In the genomic region with DNA sequence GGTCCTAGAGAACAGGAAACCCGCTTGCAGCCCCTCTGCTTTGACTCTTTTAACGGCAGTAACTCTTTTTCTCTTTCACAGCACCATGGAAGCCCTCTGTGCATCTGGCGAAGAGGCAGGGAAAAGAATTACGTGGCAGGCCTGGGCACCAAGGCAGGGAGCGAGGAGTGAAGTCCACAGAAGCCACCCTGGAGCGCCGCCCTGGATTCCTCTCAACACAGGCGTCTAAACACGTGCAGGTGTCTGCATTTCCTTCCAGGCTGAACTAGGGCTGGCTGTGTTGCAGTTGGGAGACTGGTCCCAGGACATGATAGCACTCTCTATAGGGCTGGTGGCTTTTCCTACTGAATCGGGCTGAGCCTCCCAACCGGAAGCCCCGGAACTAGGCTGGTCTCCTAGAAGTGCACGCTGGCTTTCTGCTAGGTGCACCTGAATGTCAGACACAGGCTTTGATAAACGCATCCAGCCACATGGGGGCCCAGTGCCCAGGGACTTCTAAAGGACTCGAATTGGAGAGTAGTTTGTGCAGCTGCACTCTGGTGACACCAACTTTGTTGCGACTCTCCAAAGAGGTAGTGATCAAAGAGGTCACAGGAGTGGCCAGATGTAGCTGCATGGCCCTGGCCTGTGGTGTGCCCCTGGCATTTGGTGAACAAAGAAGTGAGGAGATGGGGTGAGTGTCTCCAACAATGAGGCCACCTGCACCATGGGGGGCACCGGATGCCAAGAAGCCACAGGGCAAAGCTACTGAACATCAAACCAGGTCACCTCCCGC, we compare ENCODE assay signal across 21 cellular contexts. TPM values are rescaled to one million over a fixed set of nuclear protein-coding genes. Genes with fewer than 3 reads are reported as not detected.
DNase-seq lines count a peak whose midpoint lies in the region; ATAC-seq and TF ChIP-seq lines count a peak whose summit lies in the region.
"Had no signal": no experiment of that assay in that cellular context is flagged by ENCODE, and none has a peak within 500 bp of the region (broad histone marks: within the 10 kb centered on the region; RNA-seq: fewer than 3 reads in every experiment).

No MANE protein-coding gene starts in this region.

- intact Hi-C loops in Right ventricle myocardium superior (cut with DNase I) = no loop called here
- intact Hi-C loops in cardiac septum (cut with DNase I) = no loop called here
- intact Hi-C loops in stomach (cut with DNase I; ENCODE audit: low total_unique reads) = no loop called here

- H3K9me3 ChIP-seq in OCI-LY1 (ENCODE audit: low read length) (no peaks in the 10 kb centered on the region), stomach (no peaks in the 10 kb centered on the region)
- H3K9me3 ChIP-seq: breast epithelium, uterus had no signal

- no peaks in the 10 kb centered on the region for H4K20me1 ChIP-seq in OCI-LY1 (ENCODE audit: insufficient read depth, low read length)

- no peaks in the 10 kb centered on the region for H3K9me3 Mint-ChIP-seq in stimulated activated memory B cell treated with anti-CD40 and anti-IgM and Interleukin-4, amounts not matched to agents 10 μg/mL and 1 μg/mL and 100 μg/mL, for 72 hours
- H3K9me3 Mint-ChIP-seq: activated CD4-positive, alpha-beta memory T cell treated with anti-CD3 and anti-CD28 coated beads for 36 hours; IgD-negative memory B cell; T-helper 2 cell treated with Interferon-gamma antibody and Interleukin-4, amounts not matched to agents 5 μg/mL and 100 μg/mL, for 36 hours had no signal

- H3K4me3 Mint-ChIP-seq in stimulated activated memory B cell treated with anti-CD40 and anti-IgM and Interleukin-4, amounts not matched to agents 10 μg/mL and 1 μg/mL and 100 μg/mL, for 72 hours = no peak overlapping the region
- H3K4me3 Mint-ChIP-seq: activated CD4-positive, alpha-beta memory T cell treated with anti-CD3 and anti-CD28 coated beads for 36 hours; IgD-negative memory B cell; T-helper 2 cell treated with Interferon-gamma antibody and Interleukin-4, amounts not matched to agents 5 μg/mL and 100 μg/mL, for 36 hours had no signal

- H3K36me3 ChIP-seq in OCI-LY1 (ENCODE audit: insufficient read depth, low read length) = no peaks in the 10 kb centered on the region
- no peaks in the 10 kb centered on the region for H3K36me3 ChIP-seq in stomach
- H3K36me3 ChIP-seq: breast epithelium, uterus had no signal

- H3K4me3 ChIP-seq in OCI-LY1 (ENCODE audit: low read depth, low read length, poor library complexity, severe bottlenecking) (no peak overlapping the region), stomach (no peak overlapping the region)
- H3K4me3 ChIP-seq: breast epithelium, uterus had no signal

- H3K4me1 ChIP-seq in OCI-LY1 (ENCODE audit: insufficient read depth, low read length, severe bottlenecking) = no peaks in the 10 kb centered on the region
- no peaks in the 10 kb centered on the region for H3K4me1 ChIP-seq in stomach
- H3K4me1 ChIP-seq: breast epithelium, uterus had no signal

- no peaks in the 10 kb centered on the region for H3K4me1 Mint-ChIP-seq in stimulated activated memory B cell treated with anti-CD40 and anti-IgM and Interleukin-4, amounts not matched to agents 10 μg/mL and 1 μg/mL and 100 μg/mL, for 72 hours
- H3K4me1 Mint-ChIP-seq: IgD-negative memory B cell had no signal

- TF ChIP-seq EP300 in stomach (IDR thresholded peaks at IDR 0.05) = no peak

- no peak overlapping the region for H3K9ac ChIP-seq in OCI-LY1 (ENCODE audit: low read length)

- no peaks in the 10 kb centered on the region for H3K36me3 Mint-ChIP-seq in stimulated activated memory B cell treated with anti-CD40 and anti-IgM and Interleukin-4, amounts not matched to agents 10 μg/mL and 1 μg/mL and 100 μg/mL, for 72 hours
- H3K36me3 Mint-ChIP-seq: activated CD4-positive, alpha-beta memory T cell treated with anti-CD3 and anti-CD28 coated beads for 36 hours; IgD-negative memory B cell had no signal

- H3K27ac Mint-ChIP-seq in stimulated activated memory B cell treated with anti-CD40 and anti-IgM and Interleukin-4, amounts not matched to agents 10 μg/mL and 1 μg/mL and 100 μg/mL, for 72 hours = no peak overlapping the region
- H3K27ac Mint-ChIP-seq: activated CD4-positive, alpha-beta memory T cell treated with anti-CD3 and anti-CD28 coated beads for 36 hours; T-helper 2 cell treated with Interferon-gamma antibody and Interleukin-4, amounts not matched to agents 5 μg/mL and 100 μg/mL, for 36 hours had no signal

- H3K27me3 Mint-ChIP-seq in stimulated activated memory B cell treated with anti-CD40 and anti-IgM and Interleukin-4, amounts not matched to agents 10 μg/mL and 1 μg/mL and 100 μg/mL, for 72 hours = peaks cover 13% of the 10 kb centered on the region

- no peak overlapping the region for H2AFZ ChIP-seq in OCI-LY1 (ENCODE audit: low read length)

- no peaks in the 10 kb centered on the region for H3K79me2 ChIP-seq in OCI-LY1 (ENCODE audit: insufficient read depth, low read length)

- no peaks in the 10 kb centered on the region for H3K9me2 ChIP-seq in OCI-LY1 (ENCODE audit: low read depth, low read length)

- no peak for TF ChIP-seq POLR2A in stomach (IDR thresholded peaks at IDR 0.05)

- H3K27ac ChIP-seq in OCI-LY1 (ENCODE audit: low read depth, low read length, poor library complexity, severe bottlenecking) = no peak overlapping the region
- no peak overlapping the region for H3K27ac ChIP-seq in stomach
- H3K27ac ChIP-seq: breast epithelium, uterus had no signal

- H3K27me3 ChIP-seq in OCI-LY1 (ENCODE audit: insufficient read depth, low read length) (peaks cover 21% of the 10 kb centered on the region), stomach (peaks cover 0 to 7% (median 0%) of the 10 kb centered on the region in 3 donors)
- H3K27me3 ChIP-seq: breast epithelium, uterus had no signal

- H3K4me2 ChIP-seq in OCI-LY1 (ENCODE audit: low read length) = no peak overlapping the region

- TF ChIP-seq CTCF in OCI-LY1 (IDR thresholded peaks at IDR 0.05; ENCODE audit: low read length) (0 out of 2 replicates have a peak, but pooled peaks have one; percentile 9), stomach (IDR thresholded peaks at IDR 0.05) (no peak)

- WGBS in stomach, 5 donors = 64 to 75% (median 69%) methylated on average over 15 to 18 of the region's 18 CpGs

- no peaks in the 10 kb centered on the region for H3F3A ChIP-seq in OCI-LY1 (ENCODE audit: insufficient read depth, low read length)

- ATAC-seq in Right ventricle myocardium superior (ENCODE audit: poor library complexity) = peak; percentile 42
- ATAC-seq in stimulated activated memory B cell treated with anti-CD40 and anti-IgM and Interleukin-4, amounts not matched to agents 10 μg/mL and 1 μg/mL and 100 μg/mL, for 72 hours = no peak
- ATAC-seq: SK-N-SH treated with all-trans-retinoic acid at 6 μM for 48 hours had no signal

- no peak for DNase-seq in Right ventricle myocardium superior
- no peak for DNase-seq in cardiac septum (ENCODE audit: low spot score)
- DNase-seq in mesenteric fat pad (ENCODE audit: low spot score) = peak; percentile 83
- DNase-seq in SIG-M5 treated with dmso at 0.1 percent for 504 hours (lab: John Stamatoyannopoulos, UW; ENCODE audit: unreplicated experiment) = no peak
- DNase-seq in stomach = no peak
- no peak for DNase-seq in NCI-H510A (lab: John Stamatoyannopoulos, UW)
- DNase-seq: activated CD4-positive, alpha-beta memory T cell treated with anti-CD3 and anti-CD28 coated beads for 36 hours; activated gamma-delta T cell treated with Interleukin-2 at 50 U/mL for 16 hours; activated T-cell treated with anti-CD3 and anti-CD28 coated beads for 4 hours; amniotic stem cell; cortex of kidney; mammary epithelial cell; NCI-H1694; NK-92 treated with Interleukin-12 subunit alpha and Interleukin-12 subunit beta, amount 100 ng/mL, for 24 hours; uterus had no signal

RNA-seq across cellular contexts. Expression of a gene that starts 54.5 kb away (rescaled TPM):
- total RNA-seq in Right ventricle myocardium superior (0.22 TPM), cardiac septum (0.13 TPM), mesenteric fat pad (1.5 TPM), stomach (under 1 TPM in 1 of 5 donors, not detected in 4; 0.89 TPM)
- polyA plus RNA-seq in stomach = under 1 TPM in 2 of 3 donors, not detected in 1; 0.56 to 0.60 TPM

RNA-seq across cellular contexts. Expression of a gene that starts 55.1 kb away (rescaled TPM):
- total RNA-seq in Right ventricle myocardium superior = 3.5 TPM
- 5.4 TPM for total RNA-seq in cardiac septum
- total RNA-seq in mesenteric fat pad = 3.9 TPM
- 1 to 10 TPM in 1 of 5 donors, under 1 TPM in 2, not detected in 2; 0.29 to 2.2 (median 0.55) TPM for total RNA-seq in stomach
- 1 to 10 TPM; 1.8 to 4.8 (median 3.4) TPM for polyA plus RNA-seq in stomach
